1 cellular context compared by ENCODE assay signal in the genomic region with DNA sequence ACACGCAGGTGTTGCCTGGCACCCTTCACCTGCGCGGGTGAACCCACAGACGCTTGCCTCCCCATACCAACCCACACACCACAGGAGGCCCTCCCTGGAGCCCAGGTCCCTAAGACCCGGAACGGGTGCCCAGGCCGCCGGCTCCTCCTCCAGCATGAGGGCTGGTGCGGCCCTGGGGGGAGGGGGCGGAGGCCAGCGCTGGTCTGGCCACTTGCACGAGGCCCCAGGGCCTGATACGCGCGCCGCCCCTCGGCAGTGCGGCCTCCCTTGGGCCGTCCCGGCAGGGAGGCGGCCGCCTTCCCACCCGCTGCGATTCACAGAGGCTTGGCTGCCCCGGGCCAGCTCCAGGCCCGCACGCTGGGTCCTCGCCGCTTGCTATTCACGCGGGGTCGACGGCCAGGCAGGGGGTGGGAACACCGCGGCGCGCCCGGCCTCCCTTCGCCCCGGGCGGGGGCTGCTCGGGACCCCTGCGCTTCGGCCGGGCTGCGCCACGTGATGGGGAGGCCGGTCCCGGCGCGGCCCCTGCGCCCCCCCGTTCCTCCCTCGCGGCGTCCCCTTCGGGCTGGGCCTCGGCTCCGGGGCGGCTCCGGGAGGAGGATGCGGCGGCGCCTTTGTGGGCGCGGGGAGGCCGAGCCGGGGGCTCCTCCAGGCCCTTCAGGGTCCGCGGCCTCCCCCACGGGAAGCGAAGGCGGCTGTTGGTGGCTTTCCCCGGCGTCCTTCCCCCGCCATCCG.
TF ChIP-seq lines count a peak whose summit lies in the region.

No MANE protein-coding gene starts in this region.

TF ChIP-seq in HepG2, 621 proteins besides CTCF, POLR2A, EP300 and RAD21 (continued from another document and continues in another):
- TF ChIP-seq, protein P1, sequence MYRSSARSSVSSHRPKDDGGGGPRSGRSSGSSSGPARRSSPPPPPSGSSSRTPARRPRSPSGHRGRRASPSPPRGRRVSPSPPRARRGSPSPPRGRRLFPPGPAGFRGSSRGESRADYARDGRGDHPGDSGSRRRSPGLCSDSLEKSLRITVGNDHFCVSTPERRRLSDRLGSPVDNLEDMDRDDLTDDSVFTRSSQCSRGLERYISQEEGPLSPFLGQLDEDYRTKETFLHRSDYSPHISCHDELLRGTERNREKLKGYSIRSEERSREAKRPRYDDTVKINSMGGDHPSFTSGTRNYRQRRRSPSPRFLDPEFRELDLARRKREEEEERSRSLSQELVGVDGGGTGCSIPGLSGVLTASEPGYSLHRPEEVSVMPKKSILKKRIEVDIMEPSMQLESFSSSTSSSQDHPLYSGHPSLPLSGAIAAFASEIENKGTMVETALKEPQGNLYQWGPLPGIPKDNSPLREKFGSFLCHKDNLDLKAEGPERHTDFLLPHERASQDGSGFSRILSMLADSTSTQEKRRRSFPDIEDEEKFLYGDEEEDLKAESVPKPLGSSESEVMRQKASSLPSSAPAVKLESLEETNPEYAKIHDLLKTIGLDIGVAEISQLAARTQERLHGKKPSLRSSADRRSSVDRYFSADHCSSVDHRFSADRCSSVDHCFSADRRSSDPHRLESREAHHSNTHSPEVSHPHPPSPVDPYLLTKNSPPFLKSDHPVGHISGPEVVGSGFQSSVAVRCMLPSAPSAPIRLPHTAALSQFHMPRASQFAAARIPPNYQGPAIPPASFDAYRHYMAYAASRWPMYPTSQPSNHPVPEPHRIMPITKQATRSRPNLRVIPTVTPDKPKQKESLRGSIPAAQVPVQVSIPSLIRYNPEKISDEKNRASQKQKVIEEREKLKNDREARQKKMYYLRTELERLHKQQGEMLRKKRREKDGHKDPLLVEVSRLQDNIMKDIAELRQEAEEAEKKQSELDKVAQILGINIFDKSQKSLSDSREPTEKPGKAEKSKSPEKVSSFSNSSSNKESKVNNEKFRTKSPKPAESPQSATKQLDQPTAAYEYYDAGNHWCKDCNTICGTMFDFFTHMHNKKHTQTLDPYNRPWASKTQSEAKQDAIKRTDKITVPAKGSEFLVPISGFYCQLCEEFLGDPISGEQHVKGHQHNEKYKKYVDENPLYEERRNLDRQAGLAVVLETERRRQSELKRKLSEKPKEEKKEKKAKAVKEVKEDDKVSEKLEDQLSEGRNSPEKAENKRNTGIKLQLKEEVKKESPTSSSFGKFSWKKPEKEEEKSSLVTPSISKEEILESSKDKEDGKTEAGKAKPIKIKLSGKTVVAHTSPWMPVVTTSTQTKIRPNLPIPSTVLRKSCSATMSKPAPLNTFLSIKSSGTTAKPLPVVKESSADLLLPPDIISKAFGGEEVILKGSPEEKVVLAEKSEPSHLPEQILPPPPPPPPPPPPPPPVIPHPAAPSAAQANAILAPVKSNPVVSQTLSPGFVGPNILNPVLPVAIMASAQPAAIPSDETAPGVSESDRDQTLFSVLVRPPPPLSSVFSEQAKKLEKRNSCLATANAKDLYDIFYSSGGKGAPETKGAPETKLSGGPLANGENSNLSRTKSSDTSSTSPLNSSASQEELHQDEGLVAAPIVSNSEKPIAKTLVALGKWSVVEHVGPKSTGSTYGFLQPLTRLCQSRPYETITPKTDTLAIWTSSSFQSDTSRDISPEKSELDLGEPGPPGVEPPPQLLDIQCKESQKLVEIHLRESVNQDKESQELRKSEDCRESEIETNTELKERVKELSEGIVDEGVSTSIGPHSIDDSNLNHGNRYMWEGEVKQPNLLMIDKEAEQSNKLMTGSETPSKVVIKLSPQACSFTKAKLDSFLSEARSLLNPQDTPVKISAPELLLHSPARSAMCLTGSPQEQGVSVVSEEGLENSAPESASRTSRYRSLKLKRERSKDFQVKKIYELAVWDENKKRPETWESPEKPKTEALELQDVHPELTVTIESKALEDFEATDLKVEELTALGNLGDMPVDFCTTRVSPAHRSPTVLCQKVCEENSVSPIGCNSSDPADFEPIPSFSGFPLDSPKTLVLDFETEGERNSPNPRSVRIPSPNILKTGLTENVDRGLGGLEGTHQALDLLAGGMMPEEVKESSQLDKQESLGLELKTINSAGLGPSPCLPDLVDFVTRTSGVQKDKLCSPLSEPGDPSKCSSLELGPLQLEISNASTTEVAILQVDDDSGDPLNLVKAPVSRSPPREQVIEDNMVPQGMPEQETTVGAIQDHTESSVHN (CRISPR knock-in tag; IDR thresholded peaks at IDR 0.05) = no peak
- TF ChIP-seq RBFOX2 (IDR thresholded peaks at IDR 0.05; ENCODE audit: low read depth, low read length) (peak; percentile 91), RBAK (CRISPR knock-in tag; IDR thresholded peaks at IDR 0.05) (no peak), ZNF619 (CRISPR knock-in tag; IDR thresholded peaks at IDR 0.05) (peak; percentile 50; the same call in 1 of the 2 replicates), SKI (IDR thresholded peaks at IDR 0.05; ENCODE audit: partially characterized antibody) (no peak), TBL1XR1 (IDR thresholded peaks at IDR 0.05; ENCODE audit: borderline replicate concordance, low read length, partially characterized antibody) (no peak), PHF21A (CRISPR knock-in tag; IDR thresholded peaks at IDR 0.05) (no peak), ZNF546 (CRISPR knock-in tag; conservative IDR thresholded peaks at IDR 0.05) (no peak), SP1 (IDR thresholded peaks at IDR 0.05) (no peak), SP1 (CRISPR knock-in tag; IDR thresholded peaks at IDR 0.05) (no peak), CCAR2 (optimal IDR thresholded peaks at IDR 0.05; ENCODE audit: low read depth, low read length) (no peak), ZNF543 (CRISPR knock-in tag; IDR thresholded peaks at IDR 0.05) (no peak), ZNF556 (CRISPR knock-in tag; IDR thresholded peaks at IDR 0.05; ENCODE audit: borderline replicate concordance) (0 out of 2 replicates have a peak, but pooled peaks have one; percentile 77), STAT5B (CRISPR knock-in tag; IDR thresholded peaks at IDR 0.05) (no peak), ATF7 (IDR thresholded peaks at IDR 0.05) (no peak), ATF7 (CRISPR knock-in tag; IDR thresholded peaks at IDR 0.05) (no peak), ZSCAN25 (CRISPR knock-in tag; IDR thresholded peaks at IDR 0.05) (0 out of 2 replicates have a peak, but pooled peaks have one; percentile 7), ZIK1 (CRISPR knock-in tag; IDR thresholded peaks at IDR 0.05; ENCODE audit: borderline replicate concordance, low read depth) (no peak; the same call in 1 of the 2 replicates), ZNF788 (CRISPR knock-in tag; IDR thresholded peaks at IDR 0.05; ENCODE audit: borderline replicate concordance) (no peak), ZNF816 (CRISPR knock-in tag; IDR thresholded peaks at IDR 0.05; ENCODE audit: borderline replicate concordance) (no peak), ZNF354B (CRISPR knock-in tag; IDR thresholded peaks at IDR 0.05) (no peak), EZH2 (conservative IDR thresholded peaks at IDR 0.05; ENCODE audit: low read depth, low read length) (no peak), RXRB (CRISPR knock-in tag; IDR thresholded peaks at IDR 0.05; ENCODE audit: borderline replicate concordance) (no peak), POGZ (CRISPR knock-in tag; IDR thresholded peaks at IDR 0.05) (no peak), ZNF33B (CRISPR knock-in tag; IDR thresholded peaks at IDR 0.05) (no peak), HOXA9 (CRISPR knock-in tag; IDR thresholded peaks at IDR 0.05; ENCODE audit: borderline replicate concordance) (no peak; the same call in 1 of the 2 replicates), ZNF607 (CRISPR knock-in tag; IDR thresholded peaks at IDR 0.05; ENCODE audit: borderline replicate concordance) (peak; percentile 55), ZNF644 (CRISPR knock-in tag; IDR thresholded peaks at IDR 0.05; ENCODE audit: low read depth) (no peak), ELF1 (CRISPR knock-in tag; IDR thresholded peaks at IDR 0.05) (no peak), ZSCAN31 (CRISPR knock-in tag; IDR thresholded peaks at IDR 0.05; ENCODE audit: low read depth) (peak; percentile 8; the same call in 1 of the 2 replicates)
- TF ChIP-seq, protein P2, sequence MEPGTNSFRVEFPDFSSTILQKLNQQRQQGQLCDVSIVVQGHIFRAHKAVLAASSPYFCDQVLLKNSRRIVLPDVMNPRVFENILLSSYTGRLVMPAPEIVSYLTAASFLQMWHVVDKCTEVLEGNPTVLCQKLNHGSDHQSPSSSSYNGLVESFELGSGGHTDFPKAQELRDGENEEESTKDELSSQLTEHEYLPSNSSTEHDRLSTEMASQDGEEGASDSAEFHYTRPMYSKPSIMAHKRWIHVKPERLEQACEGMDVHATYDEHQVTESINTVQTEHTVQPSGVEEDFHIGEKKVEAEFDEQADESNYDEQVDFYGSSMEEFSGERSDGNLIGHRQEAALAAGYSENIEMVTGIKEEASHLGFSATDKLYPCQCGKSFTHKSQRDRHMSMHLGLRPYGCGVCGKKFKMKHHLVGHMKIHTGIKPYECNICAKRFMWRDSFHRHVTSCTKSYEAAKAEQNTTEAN (CRISPR knock-in tag; conservative IDR thresholded peaks at IDR 0.05) = no peak; the same call in 1 of the 2 replicates
- TF ChIP-seq, protein P3, sequence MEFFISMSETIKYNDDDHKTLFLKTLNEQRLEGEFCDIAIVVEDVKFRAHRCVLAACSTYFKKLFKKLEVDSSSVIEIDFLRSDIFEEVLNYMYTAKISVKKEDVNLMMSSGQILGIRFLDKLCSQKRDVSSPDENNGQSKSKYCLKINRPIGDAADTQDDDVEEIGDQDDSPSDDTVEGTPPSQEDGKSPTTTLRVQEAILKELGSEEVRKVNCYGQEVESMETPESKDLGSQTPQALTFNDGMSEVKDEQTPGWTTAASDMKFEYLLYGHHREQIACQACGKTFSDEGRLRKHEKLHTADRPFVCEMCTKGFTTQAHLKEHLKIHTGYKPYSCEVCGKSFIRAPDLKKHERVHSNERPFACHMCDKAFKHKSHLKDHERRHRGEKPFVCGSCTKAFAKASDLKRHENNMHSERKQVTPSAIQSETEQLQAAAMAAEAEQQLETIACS (CRISPR knock-in tag; IDR thresholded peaks at IDR 0.05) = no peak
- TF ChIP-seq, protein P4, sequence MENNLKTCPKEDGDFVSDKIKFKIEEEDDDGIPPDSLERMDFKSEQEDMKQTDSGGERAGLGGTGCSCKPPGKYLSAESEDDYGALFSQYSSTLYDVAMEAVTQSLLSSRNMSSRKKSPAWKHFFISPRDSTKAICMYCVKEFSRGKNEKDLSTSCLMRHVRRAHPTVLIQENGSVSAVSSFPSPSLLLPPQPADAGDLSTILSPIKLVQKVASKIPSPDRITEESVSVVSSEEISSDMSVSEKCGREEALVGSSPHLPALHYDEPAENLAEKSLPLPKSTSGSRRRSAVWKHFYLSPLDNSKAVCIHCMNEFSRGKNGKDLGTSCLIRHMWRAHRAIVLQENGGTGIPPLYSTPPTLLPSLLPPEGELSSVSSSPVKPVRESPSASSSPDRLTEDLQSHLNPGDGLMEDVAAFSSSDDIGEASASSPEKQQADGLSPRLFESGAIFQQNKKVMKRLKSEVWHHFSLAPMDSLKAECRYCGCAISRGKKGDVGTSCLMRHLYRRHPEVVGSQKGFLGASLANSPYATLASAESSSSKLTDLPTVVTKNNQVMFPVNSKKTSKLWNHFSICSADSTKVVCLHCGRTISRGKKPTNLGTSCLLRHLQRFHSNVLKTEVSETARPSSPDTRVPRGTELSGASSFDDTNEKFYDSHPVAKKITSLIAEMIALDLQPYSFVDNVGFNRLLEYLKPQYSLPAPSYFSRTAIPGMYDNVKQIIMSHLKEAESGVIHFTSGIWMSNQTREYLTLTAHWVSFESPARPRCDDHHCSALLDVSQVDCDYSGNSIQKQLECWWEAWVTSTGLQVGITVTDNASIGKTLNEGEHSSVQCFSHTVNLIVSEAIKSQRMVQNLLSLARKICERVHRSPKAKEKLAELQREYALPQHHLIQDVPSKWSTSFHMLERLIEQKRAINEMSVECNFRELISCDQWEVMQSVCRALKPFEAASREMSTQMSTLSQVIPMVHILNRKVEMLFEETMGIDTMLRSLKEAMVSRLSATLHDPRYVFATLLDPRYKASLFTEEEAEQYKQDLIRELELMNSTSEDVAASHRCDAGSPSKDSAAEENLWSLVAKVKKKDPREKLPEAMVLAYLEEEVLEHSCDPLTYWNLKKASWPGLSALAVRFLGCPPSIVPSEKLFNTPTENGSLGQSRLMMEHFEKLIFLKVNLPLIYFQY (CRISPR knock-in tag; IDR thresholded peaks at IDR 0.05; ENCODE audit: borderline replicate concordance) = no peak
- TF ChIP-seq, protein P5, sequence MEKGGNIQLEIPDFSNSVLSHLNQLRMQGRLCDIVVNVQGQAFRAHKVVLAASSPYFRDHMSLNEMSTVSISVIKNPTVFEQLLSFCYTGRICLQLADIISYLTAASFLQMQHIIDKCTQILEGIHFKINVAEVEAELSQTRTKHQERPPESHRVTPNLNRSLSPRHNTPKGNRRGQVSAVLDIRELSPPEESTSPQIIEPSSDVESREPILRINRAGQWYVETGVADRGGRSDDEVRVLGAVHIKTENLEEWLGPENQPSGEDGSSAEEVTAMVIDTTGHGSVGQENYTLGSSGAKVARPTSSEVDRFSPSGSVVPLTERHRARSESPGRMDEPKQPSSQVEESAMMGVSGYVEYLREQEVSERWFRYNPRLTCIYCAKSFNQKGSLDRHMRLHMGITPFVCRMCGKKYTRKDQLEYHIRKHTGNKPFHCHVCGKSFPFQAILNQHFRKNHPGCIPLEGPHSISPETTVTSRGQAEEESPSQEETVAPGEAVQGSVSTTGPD (CRISPR knock-in tag; IDR thresholded peaks at IDR 0.05) = no peak
- TF ChIP-seq, protein P6, sequence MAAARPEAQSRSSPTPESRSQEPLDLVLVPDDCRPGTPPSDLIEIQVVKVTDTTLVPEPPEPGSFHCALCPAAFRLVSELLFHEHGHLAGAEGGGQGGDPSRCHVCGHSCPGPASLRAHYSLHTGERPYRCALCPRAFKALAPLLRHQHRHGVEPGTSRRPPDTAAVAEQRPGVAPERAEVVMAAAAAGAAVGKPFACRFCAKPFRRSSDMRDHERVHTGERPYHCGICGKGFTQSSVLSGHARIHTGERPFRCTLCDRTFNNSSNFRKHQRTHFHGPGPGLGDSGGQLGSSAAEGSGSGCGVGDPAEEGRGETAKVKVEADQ (CRISPR knock-in tag; IDR thresholded peaks at IDR 0.05; ENCODE audit: borderline replicate concordance) = no peak
- TF ChIP-seq, protein P7, sequence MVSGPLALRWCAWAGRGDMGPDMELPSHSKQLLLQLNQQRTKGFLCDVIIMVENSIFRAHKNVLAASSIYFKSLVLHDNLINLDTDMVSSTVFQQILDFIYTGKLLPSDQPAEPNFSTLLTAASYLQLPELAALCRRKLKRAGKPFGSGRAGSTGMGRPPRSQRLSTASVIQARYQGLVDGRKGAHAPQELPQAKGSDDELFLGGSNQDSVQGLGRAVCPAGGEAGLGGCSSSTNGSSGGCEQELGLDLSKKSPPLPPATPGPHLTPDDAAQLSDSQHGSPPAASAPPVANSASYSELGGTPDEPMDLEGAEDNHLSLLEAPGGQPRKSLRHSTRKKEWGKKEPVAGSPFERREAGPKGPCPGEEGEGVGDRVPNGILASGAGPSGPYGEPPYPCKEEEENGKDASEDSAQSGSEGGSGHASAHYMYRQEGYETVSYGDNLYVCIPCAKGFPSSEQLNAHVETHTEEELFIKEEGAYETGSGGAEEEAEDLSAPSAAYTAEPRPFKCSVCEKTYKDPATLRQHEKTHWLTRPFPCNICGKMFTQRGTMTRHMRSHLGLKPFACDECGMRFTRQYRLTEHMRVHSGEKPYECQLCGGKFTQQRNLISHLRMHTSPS (CRISPR knock-in tag; IDR thresholded peaks at IDR 0.05; ENCODE audit: low read depth) = no peak
- TF ChIP-seq, protein P8, sequence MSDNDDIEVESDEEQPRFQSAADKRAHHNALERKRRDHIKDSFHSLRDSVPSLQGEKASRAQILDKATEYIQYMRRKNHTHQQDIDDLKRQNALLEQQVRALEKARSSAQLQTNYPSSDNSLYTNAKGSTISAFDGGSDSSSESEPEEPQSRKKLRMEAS (IDR thresholded peaks at IDR 0.05) = no peak
- TF ChIP-seq, protein P9, sequence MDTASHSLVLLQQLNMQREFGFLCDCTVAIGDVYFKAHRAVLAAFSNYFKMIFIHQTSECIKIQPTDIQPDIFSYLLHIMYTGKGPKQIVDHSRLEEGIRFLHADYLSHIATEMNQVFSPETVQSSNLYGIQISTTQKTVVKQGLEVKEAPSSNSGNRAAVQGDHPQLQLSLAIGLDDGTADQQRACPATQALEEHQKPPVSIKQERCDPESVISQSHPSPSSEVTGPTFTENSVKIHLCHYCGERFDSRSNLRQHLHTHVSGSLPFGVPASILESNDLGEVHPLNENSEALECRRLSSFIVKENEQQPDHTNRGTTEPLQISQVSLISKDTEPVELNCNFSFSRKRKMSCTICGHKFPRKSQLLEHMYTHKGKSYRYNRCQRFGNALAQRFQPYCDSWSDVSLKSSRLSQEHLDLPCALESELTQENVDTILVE (CRISPR knock-in tag; IDR thresholded peaks at IDR 0.05) = no peak
